In genomic region chr12:121229879-121230537, GRCh38 we compare ENCODE assay signal across 8 cellular contexts. TPM values are rescaled to one million over a fixed set of nuclear protein-coding genes. Genes with fewer than 3 reads are reported as not detected.
A peak's percentile ranks its signal among the peaks of the same experiment; 100 is the strongest.
DNase-seq lines count a peak whose midpoint lies in the region; ATAC-seq and TF ChIP-seq lines count a peak whose summit lies in the region.
"Not testable (repeated sequence)": the region's sequence is repeated elsewhere in the genome, so short reads cannot be mapped to it uniquely, and the experiment has no call there.

No MANE protein-coding gene starts in this region.

- H3K27me3 ChIP-seq in HUES6 (ENCODE audit: control insufficient read depth, insufficient read depth, low read length); ascending aorta: not testable (repeated sequence)

- DNase-seq in D341Med (ENCODE audit: low spot score) (peak; percentile 88), NCI-H82 (lab: John Stamatoyannopoulos, UW) (peak; percentile 90), globus pallidus (ENCODE audit: low spot score) (peak; percentile 63), natural killer cell (peak; percentile 44)
- not testable (repeated sequence) for DNase-seq in ascending aorta (ENCODE audit: low spot score in 2 of 2)
- peak; percentile 29 for DNase-seq in stimulated activated naive B cell treated with anti-CD40 and anti-IgM and Interleukin-4, amounts not matched to agents 10 μg/mL and 1 μg/mL and 100 μg/mL, for 72 hours

- intact Hi-C loops in ascending aorta (cut with DNase I); natural killer cell (cut with micrococcal nuclease): not testable (repeated sequence)

- H3K4me3 ChIP-seq in HUES6 (ENCODE audit: low read depth, low read length); WI38 (ENCODE audit: low read depth, low read length); ascending aorta: not testable (repeated sequence)

- H3K9me3 Mint-ChIP-seq in natural killer cell; stimulated activated naive B cell treated with anti-CD40 and anti-IgM and Interleukin-4, amounts not matched to agents 10 μg/mL and 1 μg/mL and 100 μg/mL, for 72 hours: not testable (repeated sequence)

- H3K36me3 ChIP-seq in HUES6 (ENCODE audit: control insufficient read depth, insufficient read depth, low read length) (peaks cover 22% of the 10 kb centered on the region), ascending aorta (peaks cover 8 to 44% of the 10 kb centered on the region in 2 donors)

- not testable (repeated sequence) for H3K4me3 Mint-ChIP-seq in natural killer cell; stimulated activated naive B cell treated with anti-CD40 and anti-IgM and Interleukin-4, amounts not matched to agents 10 μg/mL and 1 μg/mL and 100 μg/mL, for 72 hours

- not testable (repeated sequence) for H3K4me1 ChIP-seq in HUES6 (ENCODE audit: control insufficient read depth, insufficient read depth, low read length); ascending aorta

- ATAC-seq in natural killer cell, result peak; percentile 76 to 90 (median 81)
- ATAC-seq in stimulated activated naive B cell treated with anti-CD40 and anti-IgM and Interleukin-4, amounts not matched to agents 10 μg/mL and 1 μg/mL and 100 μg/mL, for 72 hours (replicated peaks), result peak; percentile 75 to 86

- H3K9ac ChIP-seq in HUES6 (ENCODE audit: low read length), result peak overlapping the region; percentile 26

- not testable (repeated sequence) for H3K27ac ChIP-seq in HUES6 (ENCODE audit: low read depth, low read length); ascending aorta

- not testable (repeated sequence) for H3K27me3 Mint-ChIP-seq in natural killer cell (ENCODE audit: low read depth in 2 of 2); stimulated activated naive B cell treated with anti-CD40 and anti-IgM and Interleukin-4, amounts not matched to agents 10 μg/mL and 1 μg/mL and 100 μg/mL, for 72 hours

- not testable (repeated sequence) for H3K36me3 Mint-ChIP-seq in natural killer cell
- H3K36me3 Mint-ChIP-seq in stimulated activated naive B cell treated with anti-CD40 and anti-IgM and Interleukin-4, amounts not matched to agents 10 μg/mL and 1 μg/mL and 100 μg/mL, for 72 hours, result peaks cover 22 to 33% of the 10 kb centered on the region in 2 donors

- H3K9me3 ChIP-seq in HUES6 (ENCODE audit: control insufficient read depth, insufficient read depth, low read depth, low read length); ascending aorta: not testable (repeated sequence)

- not testable (repeated sequence) for H3K27ac Mint-ChIP-seq in natural killer cell; stimulated activated naive B cell treated with anti-CD40 and anti-IgM and Interleukin-4, amounts not matched to agents 10 μg/mL and 1 μg/mL and 100 μg/mL, for 72 hours

- H3K4me1 Mint-ChIP-seq in natural killer cell; stimulated activated naive B cell treated with anti-CD40 and anti-IgM and Interleukin-4, amounts not matched to agents 10 μg/mL and 1 μg/mL and 100 μg/mL, for 72 hours: not testable (repeated sequence)

- TF ChIP-seq CTCF in WI38 (IDR thresholded peaks at IDR 0.05; ENCODE audit: low read depth, low read length) (peak; percentile 82), ascending aorta (IDR thresholded peaks at IDR 0.05) (peak; percentile 65 to 84 (median 70)), natural killer cell (IDR thresholded peaks at IDR 0.05) (peak; percentile 81)

RNA-seq across cellular contexts. Expression of gene P2RX4, which starts 20.1 kb away (rescaled TPM):
- total RNA-seq in ascending aorta (4.3 TPM), natural killer cell (10 to 100 TPM; 34.8 to 39.3 (median 38.2) TPM)
